ENCODE assay signal across 8 cellular contexts in the genomic region with DNA sequence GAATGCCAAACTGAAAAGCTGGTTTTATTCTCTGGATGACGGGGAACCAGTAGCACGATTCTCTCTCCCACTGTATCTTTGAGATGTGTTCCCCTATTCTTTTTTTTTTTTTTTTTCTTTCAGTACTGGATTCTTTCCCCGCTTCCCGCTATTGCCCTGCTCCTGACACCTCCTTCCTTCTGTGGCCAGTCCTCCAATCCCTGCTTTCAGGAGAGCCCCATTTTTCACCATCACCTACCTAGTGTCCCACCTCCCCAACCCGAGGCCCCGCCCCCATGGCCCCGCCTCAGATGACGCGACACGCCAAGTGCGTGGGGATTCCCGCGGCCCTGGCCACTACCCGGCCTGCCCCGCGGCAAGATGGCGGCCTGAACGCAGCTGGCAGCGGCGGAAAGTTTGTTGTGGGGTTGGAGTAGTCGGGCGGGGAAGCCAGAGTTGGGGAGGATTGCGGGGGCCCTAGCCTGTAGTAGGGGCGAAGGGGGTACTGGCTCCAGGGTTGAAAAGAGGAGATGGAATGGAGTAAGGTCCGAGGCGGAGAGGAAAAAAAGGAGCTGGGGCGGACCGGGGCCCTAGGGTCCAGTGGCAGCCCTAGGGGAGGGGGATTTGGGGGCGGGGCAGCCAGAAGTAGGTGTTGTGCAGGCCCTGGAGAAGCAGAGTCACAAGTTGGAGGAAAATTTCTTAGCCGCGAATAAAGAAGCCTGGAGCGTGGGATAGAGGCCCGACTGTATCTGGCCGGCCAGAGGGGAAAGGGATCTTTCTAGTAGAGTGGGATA. TPM values are rescaled to one million over a fixed set of nuclear protein-coding genes. Genes with fewer than 3 reads are reported as not detected.
DNase-seq lines count a peak whose midpoint lies in the region; ATAC-seq, FAIRE-seq and TF ChIP-seq lines count a peak whose summit lies in the region.

Gene TJAP1 (plus strand): TSS at position 336 of the 773 bp plus-strand sequence. CDS start 21,432 bp downstream, outside the sequence.

- peak; percentile 99 for FAIRE-seq in GM12891 (lab: Jason Lieb, UNC)

- DNase-seq in GM12891 (ENCODE audit: insufficient read length, low spot score) (peak; percentile 91), NCI-H1930 (lab: John Stamatoyannopoulos, UW) (peak; percentile 76 to 84), T1000 (lab: John Stamatoyannopoulos, UW) (peak; percentile 85), astrocyte of the cerebellum (ENCODE audit: low read depth) (peak; percentile 68), hepatocyte (ENCODE audit: low spot score) (peak; percentile 96), renal cortical epithelial cell (ENCODE audit: low read depth) (peak; percentile 79), aorta (peak; percentile 95 to 99)

- intact Hi-C loops in aorta (cut with DNase I): loop anchor here in 1 of 2 donors (2.0 kb wide), 1 partner anchor 15 kb away; no protein-coding TSS in a partner anchor

- 2% methylated on average over 28 of the region's 34 CpGs for WGBS in hepatocyte (ENCODE audit: low lambda C conversion rate, missing lambda C conversion rate)
- WGBS in aorta, 2 donors: 1% methylated on average over 34 of the region's 34 CpGs

- peak within 1 kb of the TSS; percentile 93 for H3K4me2 ChIP-seq in hepatocyte

- ATAC-seq in HG02840 (IDR thresholded peaks at IDR 0.05; ENCODE audit: low FRiP score, unreplicated experiment): peak; percentile 84
- peak; percentile 99 for ATAC-seq in aorta (ENCODE audit: low FRiP score)

- peaks cover 48% of the 10 kb centered on the region for H3K79me2 ChIP-seq in hepatocyte

- in situ Hi-C loops in astrocyte of the cerebellum (cut with HindIII; ENCODE audit: low sequenced_read_pairs): no loop called here

- H3K4me3 ChIP-seq in astrocyte of the cerebellum (ENCODE audit: low read depth, low read length) (peak within 1 kb of the TSS; percentile 68), hepatocyte (peak within 1 kb of the TSS; percentile 75), aorta (ENCODE audit: low read length in 2 of 2) (peak within 1 kb of the TSS; percentile 72 to 92)

- no peak for TF ChIP-seq CTCF in astrocyte of the cerebellum (IDR thresholded peaks at IDR 0.05; ENCODE audit: low read depth, low read length, missing control alignments)
- TF ChIP-seq CTCF in hepatocyte (IDR thresholded peaks at IDR 0.05; ENCODE audit: poor library complexity): no peak

- peak within 1 kb of the TSS; percentile 91 for H2AFZ ChIP-seq in hepatocyte

- H3K9me3 ChIP-seq in hepatocyte (ENCODE audit: low read depth): no peaks in the 10 kb centered on the region
- no peaks in the 10 kb centered on the region for H3K9me3 ChIP-seq in aorta (ENCODE audit: control insufficient read depth, low read length)

- peaks cover 2% of the 10 kb centered on the region for H4K20me1 ChIP-seq in hepatocyte (ENCODE audit: insufficient read depth, poor library complexity, severe bottlenecking)

- H3K27me3 ChIP-seq in hepatocyte (no peaks in the 10 kb centered on the region), aorta (ENCODE audit: control insufficient read depth in 1 of 2, insufficient read depth in 2 of 2, low read length in 1 of 2) (no peaks in the 10 kb centered on the region)

- H3K9me2 ChIP-seq in hepatocyte (replicated peaks; ENCODE audit: insufficient read depth): no peaks in the 10 kb centered on the region

- H3K36me3 ChIP-seq in hepatocyte (replicated peaks; ENCODE audit: insufficient read depth, low read depth): no peaks in the 10 kb centered on the region
- H3K36me3 ChIP-seq in aorta (ENCODE audit: control insufficient read depth in 1 of 2, insufficient read depth in 2 of 2, low read length in 1 of 2): no peaks in the 10 kb centered on the region

- H3K4me1 ChIP-seq in hepatocyte (ENCODE audit: insufficient read depth) (peaks cover 22% of the 10 kb centered on the region), aorta (ENCODE audit: control insufficient read depth in 1 of 2, insufficient read depth in 2 of 2, low read length in 2 of 2) (peaks cover 0 to 5% of the 10 kb centered on the region in 2 donors)

- H3K27ac ChIP-seq in hepatocyte (peak within 1 kb of the TSS; percentile 91), aorta (ENCODE audit: low read depth in 1 of 2, low read length in 2 of 2) (peak within 1 kb of the TSS in 1 of 2 donors; percentile 42)

- peak; percentile 85 for TF ChIP-seq POLR2A in GM12891 (IDR thresholded peaks at IDR 0.05; ENCODE audit: low read depth, low read length)

TF ChIP-seq in GM12891, 5 proteins besides CTCF, POLR2A, EP300 and RAD21:
- TF ChIP-seq PAX5 (IDR thresholded peaks at IDR 0.05; ENCODE audit: insufficient read depth, low read length, severe bottlenecking) (no peak), TAF1 (IDR thresholded peaks at IDR 0.05; ENCODE audit: low read depth, low read length) (peak; percentile 91), POU2F2 (IDR thresholded peaks at IDR 0.05; ENCODE audit: low read depth, low read length) (0 out of 2 replicates have a peak, but pooled peaks have one; percentile 33), SPI1 (IDR thresholded peaks at IDR 0.05; ENCODE audit: low read depth, low read length) (no peak), POLR2AphosphoS5 (IDR thresholded peaks at IDR 0.05; ENCODE audit: low read depth, low read length) (peak; percentile 83)

RNA-seq across cellular contexts. Expression of gene TJAP1, which starts in this region (rescaled TPM):
- polyA plus RNA-seq in GM12891 (2012; ENCODE audit: low read depth, missing spikeins): 12.6 TPM
- total RNA-seq in hepatocyte (14.6 and 16.4 TPM in 2 replicates), renal cortical epithelial cell (6.4 and 19.6 TPM in 2 replicates), aorta (10 to 100 TPM; 30.6 to 35.5 TPM)
- polyA plus RNA-seq in hepatocyte (10.3 and 13.8 TPM in 2 replicates), aorta (10 to 100 TPM in 1 of 2 donors, 1 to 10 TPM in 1; 6.3 to 38.7 TPM)
